8 cellular contexts compared by ENCODE assay signal in genomic region chr4:43132010-43132582, GRCh38.
A peak's percentile ranks its signal among the peaks of the same experiment; 100 is the strongest.
DNase-seq lines count a peak whose midpoint lies in the region; ATAC-seq lines count a peak whose summit lies in the region.

No MANE protein-coding gene starts in this region.

- H3K27me3 ChIP-seq in adipocyte (replicated peaks; ENCODE audit: control insufficient read depth, insufficient read depth, low read length): no peaks in the 10 kb centered on the region

- no peaks in the 10 kb centered on the region for H3K36me3 ChIP-seq in adipocyte (ENCODE audit: control insufficient read depth, insufficient read depth, low read length, severe bottlenecking)

- H3K9me3 ChIP-seq in adipocyte (ENCODE audit: control insufficient read depth, low read length): no peaks in the 10 kb centered on the region

- peak overlapping the region; percentile 16 for H3K9ac ChIP-seq in adipocyte (ENCODE audit: low read length)

- ATAC-seq in GM19351 (IDR thresholded peaks at IDR 0.05; ENCODE audit: unreplicated experiment) (peak; percentile 85), HG03469 (IDR thresholded peaks at IDR 0.05; ENCODE audit: unreplicated experiment) (peak; percentile 71)

- H3K4me3 ChIP-seq in adipocyte (ENCODE audit: low read length): no peak overlapping the region

- peak; percentile 91 for DNase-seq in DMS53 treated with DMSO at 0.1 percent for 48 hours (lab: John Stamatoyannopoulos, UW; ENCODE audit: unreplicated experiment)
- DNase-seq in NCI-H82 (lab: John Stamatoyannopoulos, UW): peak; percentile 85
- DNase-seq in adipocyte (ENCODE audit: low read depth): peak; percentile 64
- peak; percentile 12 to 55 for DNase-seq in hippocampal formation (lab: John Stamatoyannopoulos, UW)
- DNase-seq in stimulated activated CD4-positive, alpha-beta T cell treated with anti-CD3 and anti-CD28 coated beads, Interleukin-12 subunit alpha, Interleukin-12 subunit beta, amount 100 ng/mL, for 24 hours (ENCODE audit: low read depth in 2 of 2): peak; percentile 11 to 42
- DNase-seq in OCI-M2 (lab: John Stamatoyannopoulos, UW; ENCODE audit: unreplicated experiment): no peak

- no peaks in the 10 kb centered on the region for H3K4me1 ChIP-seq in adipocyte (ENCODE audit: control insufficient read depth, insufficient read depth, low read length)
